In genomic region chr16:15154650-15155562, GRCh38 we compare ENCODE assay signal across 8 cellular contexts.
DNase-seq lines count a peak whose midpoint lies in the region; ATAC-seq, FAIRE-seq and TF ChIP-seq lines count a peak whose summit lies in the region.
"Not testable (repeated sequence)": the region's sequence is repeated elsewhere in the genome, so short reads cannot be mapped to it uniquely, and the experiment has no call there.

No MANE protein-coding gene starts in this region.

- peak overlapping the region; percentile 41 to 52 for H3K27ac Mint-ChIP-seq in natural killer cell

- H3K36me3 Mint-ChIP-seq in natural killer cell = not testable (repeated sequence)

- H3K9me3 Mint-ChIP-seq in natural killer cell = not testable (repeated sequence)

- not testable (repeated sequence) for H3K4me1 ChIP-seq in foreskin keratinocyte

- intact Hi-C loops in natural killer cell (cut with micrococcal nuclease) = not testable (repeated sequence)

- ATAC-seq in foreskin keratinocyte (peak; percentile 67), natural killer cell (peak; percentile 92 to 99 (median 93))

- TF ChIP-seq POLR2A in H54 (IDR thresholded peaks at IDR 0.05; ENCODE audit: low read depth, low read length) = peak; percentile 93

- DNase-seq in COR-L47 (lab: John Stamatoyannopoulos, UW) (peak; percentile 86), H54 (ENCODE audit: insufficient read length, low spot score) (peak; percentile 75), NCI-H2029 (lab: John Stamatoyannopoulos, UW) (peak; percentile 47), T follicular helper cell (ENCODE audit: low read depth) (peak; percentile 77), foreskin keratinocyte (peak; percentile 82), natural killer cell (peak; percentile 80)
- DNase-seq in activated naive CD4-positive, alpha-beta T cell treated with anti-CD3 and anti-CD28 coated beads, Interleukin-2, amount 50 U/mL, for 16 hours = peak; percentile 82
- peak; percentile 55 to 70 for DNase-seq in stimulated activated CD8-positive, alpha-beta memory T cell treated with anti-CD3 and anti-CD28 coated beads, Interleukin-4, amount 100 ng/mL, for 1 hour (ENCODE audit: low read depth in 2 of 2, low spot score in 1 of 2)

- peak; percentile 98 for FAIRE-seq in H54 (lab: Jason Lieb, UNC)

- peak overlapping the region; percentile 74 for H3K4me3 Mint-ChIP-seq in natural killer cell

- H3K4me1 Mint-ChIP-seq in natural killer cell = not testable (repeated sequence)

- not testable (repeated sequence) for H3K27me3 Mint-ChIP-seq in natural killer cell (ENCODE audit: low read depth in 2 of 2)

- TF ChIP-seq CTCF in foreskin keratinocyte (conservative IDR thresholded peaks at IDR 0.05); natural killer cell (IDR thresholded peaks at IDR 0.05): not testable (repeated sequence)

- not testable (repeated sequence) for H3K27me3 ChIP-seq in foreskin keratinocyte

- not testable (repeated sequence) for H3K27ac ChIP-seq in foreskin keratinocyte
